18 cellular contexts compared by ENCODE assay signal in the genomic region with DNA sequence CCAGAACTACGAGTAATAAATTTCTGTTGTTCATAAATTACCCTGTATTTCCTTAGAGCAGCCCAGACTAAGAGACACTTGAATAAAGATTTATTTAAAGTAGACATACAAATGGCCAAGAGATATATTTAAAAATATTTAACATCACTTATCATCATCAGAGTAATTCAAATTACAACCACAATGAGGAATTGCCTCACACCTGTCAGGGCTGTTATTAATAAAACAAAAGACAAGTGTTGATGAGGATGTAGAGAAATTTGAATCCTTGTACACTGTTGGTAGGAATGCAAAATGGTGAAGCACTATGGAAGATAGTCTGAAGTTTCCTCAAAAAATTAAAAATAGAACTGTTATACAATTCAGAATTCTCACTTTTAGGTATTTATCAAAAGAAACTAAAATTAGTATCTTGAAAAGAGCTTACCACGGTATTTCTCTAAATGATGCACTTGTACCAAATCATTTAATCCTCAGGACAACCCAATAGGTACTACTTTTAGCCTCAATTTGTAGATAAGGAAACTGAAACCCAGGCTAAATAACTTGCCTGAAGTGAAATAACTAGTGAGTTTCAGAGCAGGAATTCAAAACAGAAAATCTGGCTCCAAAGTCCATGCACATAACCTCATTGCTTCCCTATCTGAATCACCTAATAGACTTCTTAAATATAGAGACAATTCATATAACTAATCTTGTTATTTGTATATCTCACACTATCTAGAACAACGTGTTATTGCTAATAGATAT.
"Had no signal": no experiment of that assay in that cellular context is flagged by ENCODE, and none has a peak within 500 bp of the region (broad histone marks: within the 10 kb centered on the region; RNA-seq: fewer than 3 reads in every experiment).

No MANE protein-coding gene starts in this region.

- H3K4me3 ChIP-seq: colonic mucosa, lung, tibial nerve, vagina had no signal

- H3K27ac ChIP-seq: colonic mucosa, parathyroid adenoma, tibial nerve, vagina had no signal

- H3K27me3 ChIP-seq: colonic mucosa, tibial nerve, vagina had no signal

- FAIRE-seq: endometrium had no signal

- H3K27ac Mint-ChIP-seq: activated CD4-positive, alpha-beta memory T cell treated with anti-CD3 and anti-CD28 coated beads, Interleukin-2, amount 10 ng/mL, durations not matched to agents 7 days and 5 days; activated naive CD4-positive, alpha-beta T cell treated with anti-CD3 and anti-CD28 coated beads, Interleukin-2, amount 50 U/mL, for 24 hours; brain; stimulated activated naive B cell treated with anti-CD40 and anti-IgM and Interleukin-4, amounts not matched to agents 10 μg/mL and 1 μg/mL and 100 μg/mL, for 72 hours had no signal

- ATAC-seq: activated T-cell treated with anti-CD3 and anti-CD28 coated beads, Interleukin-2, amount 50 U/mL, for 4 hours; naive thymus-derived CD8-positive, alpha-beta T cell; stimulated activated naive B cell treated with anti-CD40 and anti-IgM and Interleukin-4, amounts not matched to agents 10 μg/mL and 1 μg/mL and 100 μg/mL, for 72 hours had no signal

- H3K36me3 ChIP-seq: colonic mucosa, vagina had no signal

- H3K9me3 ChIP-seq: colonic mucosa, vagina had no signal

- H3K4me3 Mint-ChIP-seq: activated CD4-positive, alpha-beta memory T cell treated with anti-CD3 and anti-CD28 coated beads, Interleukin-2, amount 10 ng/mL, durations not matched to agents 7 days and 5 days; activated naive CD4-positive, alpha-beta T cell treated with anti-CD3 and anti-CD28 coated beads, Interleukin-2, amount 50 U/mL, for 24 hours; activated T-cell treated with anti-CD3 and anti-CD28 coated beads, Interleukin-2, amount 50 U/mL, for 4 hours; brain; naive thymus-derived CD8-positive, alpha-beta T cell; stimulated activated naive B cell treated with anti-CD40 and anti-IgM and Interleukin-4, amounts not matched to agents 10 μg/mL and 1 μg/mL and 100 μg/mL, for 72 hours had no signal

- H3K4me1 ChIP-seq: colonic mucosa had no signal

- DNase-seq: activated CD4-positive, alpha-beta memory T cell treated with anti-CD3 and anti-CD28 coated beads, Interleukin-2, amount 10 ng/mL, durations not matched to agents 7 days and 5 days; activated effector memory CD4-positive, alpha-beta T cell treated with anti-CD3 and anti-CD28 coated beads, Interleukin-2, amount 50 U/mL, for 16 hours; activated T-cell treated with anti-CD3 and anti-CD28 coated beads, Interleukin-2, amount 50 U/mL, for 4 hours; amygdala; central memory CD4-positive, alpha-beta T cell; colonic mucosa; midbrain; naive thymus-derived CD8-positive, alpha-beta T cell; stimulated activated CD4-positive, alpha-beta T cell treated with anti-CD3 and anti-CD28 coated beads, Interleukin-2, amount 100 ng/mL, for 48 hours; stimulated activated naive B cell treated with anti-CD40 and anti-IgM and Interleukin-4, amounts not matched to agents 10 μg/mL and 1 μg/mL and 100 μg/mL, for 72 hours; substantia nigra had no signal

- H3K9me3 Mint-ChIP-seq: activated CD4-positive, alpha-beta memory T cell treated with anti-CD3 and anti-CD28 coated beads, Interleukin-2, amount 10 ng/mL, durations not matched to agents 7 days and 5 days; activated naive CD4-positive, alpha-beta T cell treated with anti-CD3 and anti-CD28 coated beads, Interleukin-2, amount 50 U/mL, for 24 hours; activated T-cell treated with anti-CD3 and anti-CD28 coated beads, Interleukin-2, amount 50 U/mL, for 4 hours had no signal
